In genomic region chr2:47056875-47057731, GRCh38 we compare ENCODE assay signal across 8 cellular contexts.
A peak's percentile ranks its signal among the peaks of the same experiment; 100 is the strongest.
DNase-seq lines count a peak whose midpoint lies in the region; ATAC-seq and TF ChIP-seq lines count a peak whose summit lies in the region.

No MANE protein-coding gene starts in this region.

- intact Hi-C loops in CD4-positive, alpha-beta memory T cell (cut with micrococcal nuclease), result no loop called here
- intact Hi-C loops in breast epithelium (cut with DNase I; ENCODE audit: low total_unique reads) (no loop called here), OCI-LY7 (cut with micrococcal nuclease; ENCODE audit: unreplicated experiment) (no loop called here)
- intact Hi-C loops in naive thymus-derived CD4-positive, alpha-beta T cell (cut with micrococcal nuclease), result no loop called here

- no peak overlapping the region for H3K27ac ChIP-seq in CD4-positive, alpha-beta memory T cell (ENCODE audit: low read depth, low read length)
- H3K27ac ChIP-seq in HL-60 (replicated peaks), result peak overlapping the region; percentile 38
- peak overlapping the region; percentile 71 to 89 for H3K27ac ChIP-seq in breast epithelium
- peak overlapping the region; percentile 14 for H3K27ac ChIP-seq in naive thymus-derived CD4-positive, alpha-beta T cell (ENCODE audit: low read depth, low read length)
- no peak overlapping the region for H3K27ac ChIP-seq in OCI-LY7 (ENCODE audit: low read depth, low read length, poor library complexity, severe bottlenecking)

- H3K27me3 ChIP-seq in CD4-positive, alpha-beta memory T cell (ENCODE audit: insufficient read depth, low read length), result no peaks in the 10 kb centered on the region
- H3K27me3 ChIP-seq in HL-60 (ENCODE audit: insufficient read depth, poor library complexity, severe bottlenecking), result no peaks in the 10 kb centered on the region
- H3K27me3 ChIP-seq in breast epithelium, result no peaks in the 10 kb centered on the region
- no peaks in the 10 kb centered on the region for H3K27me3 ChIP-seq in naive thymus-derived CD4-positive, alpha-beta T cell (ENCODE audit: control insufficient read depth in 2 of 2, insufficient read depth in 2 of 2, low read length in 2 of 2)

- POLR2A ChIA-PET in CD4-positive, alpha-beta memory T cell (lab: Charles Lee; ENCODE audit: partially characterized antibody), result no interaction called here
- POLR2A ChIA-PET in naive thymus-derived CD4-positive, alpha-beta T cell (lab: Charles Lee), result no interaction called here
- POLR2A ChIA-PET in HEK293T (lab: Yijun Ruan, JAX), result no interaction called here
- POLR2A ChIA-PET in OCI-LY7 (lab: Charles Lee), result no interaction called here

- H3K27ac Mint-ChIP-seq in CD4-positive, alpha-beta memory T cell, result peak overlapping the region in 6 of 7 donors; percentile 52 to 90 (median 81)
- peak overlapping the region; percentile 56 to 85 (median 70) for H3K27ac Mint-ChIP-seq in naive thymus-derived CD4-positive, alpha-beta T cell

- H3K79me2 ChIP-seq in OCI-LY7 (ENCODE audit: insufficient read depth, low read depth, low read length), result no peaks in the 10 kb centered on the region

- BruUV-seq in OCI-LY7 (replicated peaks; lab: Mats Ljungman, UMichigan), result no TSS peak

- H3K9me3 ChIP-seq in CD4-positive, alpha-beta memory T cell (ENCODE audit: control insufficient read depth in 1 of 2, low read length in 2 of 2), result no peaks in the 10 kb centered on the region
- H3K9me3 ChIP-seq in breast epithelium (no peaks in the 10 kb centered on the region), OCI-LY7 (ENCODE audit: low read length) (no peaks in the 10 kb centered on the region)
- H3K9me3 ChIP-seq in naive thymus-derived CD4-positive, alpha-beta T cell (ENCODE audit: control insufficient read depth in 2 of 3, low read length in 3 of 3), result no peaks in the 10 kb centered on the region

- TF ChIP-seq CTCF in HL-60 (IDR thresholded peaks at IDR 0.05; ENCODE audit: insufficient read depth, low read length), result no peak
- TF ChIP-seq CTCF in breast epithelium (IDR thresholded peaks at IDR 0.05), result no peak
- TF ChIP-seq CTCF in OCI-LY7 (conservative IDR thresholded peaks at IDR 0.05; ENCODE audit: low read length), result no peak

- no peak for DNase-seq in CD4-positive, alpha-beta memory T cell
- peak; percentile 61 to 76 for DNase-seq in HL-60 (ENCODE audit: low read depth in 1 of 2, low spot score in 1 of 2)
- DNase-seq in breast epithelium (ENCODE audit: low spot score in 2 of 2), result no peak
- no peak for DNase-seq in naive thymus-derived CD4-positive, alpha-beta T cell
- no peak for DNase-seq in HEK293T (ENCODE audit: extremely low spot score)
- DNase-seq in OCI-LY7 (ENCODE audit: low spot score), result no peak
- DNase-seq in NCI-H187 treated with DMSO at 0.1 percent for 48 hours (lab: John Stamatoyannopoulos, UW), result no peak

- H3K27me3 Mint-ChIP-seq in CD4-positive, alpha-beta memory T cell, result no peaks in the 10 kb centered on the region
- H3K27me3 Mint-ChIP-seq in naive thymus-derived CD4-positive, alpha-beta T cell, result no peaks in the 10 kb centered on the region

- no peaks in the 10 kb centered on the region for H4K20me1 ChIP-seq in OCI-LY7 (ENCODE audit: insufficient read depth, low read length)

- peak; percentile 79 for ATAC-seq in naive thymus-derived CD4-positive, alpha-beta T cell
- ATAC-seq in GM18858 (IDR thresholded peaks at IDR 0.05; ENCODE audit: unreplicated experiment), result no peak

- H3K4me1 ChIP-seq in CD4-positive, alpha-beta memory T cell (ENCODE audit: insufficient read depth, low read length), result peaks cover 15% of the 10 kb centered on the region
- H3K4me1 ChIP-seq in breast epithelium (peaks cover 0 to 10% of the 10 kb centered on the region in 2 donors), OCI-LY7 (ENCODE audit: insufficient read depth, low read length, poor library complexity, severe bottlenecking) (no peaks in the 10 kb centered on the region)
- H3K4me1 ChIP-seq in naive thymus-derived CD4-positive, alpha-beta T cell (ENCODE audit: control insufficient read depth in 2 of 2, insufficient read depth in 2 of 2, low read length in 2 of 2), result peaks cover 0 to 19% of the 10 kb centered on the region in 2 donors

- no peaks in the 10 kb centered on the region for H3K9me2 ChIP-seq in OCI-LY7 (ENCODE audit: insufficient read depth, low read length)

- TF ChIP-seq POLR2A in breast epithelium (IDR thresholded peaks at IDR 0.05), result no peak

- no peak overlapping the region for H3K4me3 ChIP-seq in CD4-positive, alpha-beta memory T cell (ENCODE audit: low read length in 2 of 2)
- H3K4me3 ChIP-seq in HL-60 (replicated peaks; ENCODE audit: insufficient read depth, low read length) (no peak overlapping the region), breast epithelium (no peak overlapping the region), OCI-LY7 (ENCODE audit: low read depth, low read length, poor library complexity, severe bottlenecking) (no peak overlapping the region)
- H3K4me3 ChIP-seq in naive thymus-derived CD4-positive, alpha-beta T cell (ENCODE audit: low read length), result no peak overlapping the region

- H2AFZ ChIP-seq in OCI-LY7 (ENCODE audit: low read length), result no peak overlapping the region

- peaks cover 21 to 64% of the 10 kb centered on the region in 2 donors for H3K36me3 Mint-ChIP-seq in CD4-positive, alpha-beta memory T cell
- peaks cover 0 to 49% (median 9%) of the 10 kb centered on the region in 5 donors for H3K36me3 Mint-ChIP-seq in naive thymus-derived CD4-positive, alpha-beta T cell

- peaks cover 11 to 39% (median 25%) of the 10 kb centered on the region in 4 donors for H3K4me1 Mint-ChIP-seq in CD4-positive, alpha-beta memory T cell
- H3K4me1 Mint-ChIP-seq in naive thymus-derived CD4-positive, alpha-beta T cell, result peaks cover 20 to 46% (median 33%) of the 10 kb centered on the region in 7 donors

- H3K4me3 Mint-ChIP-seq in CD4-positive, alpha-beta memory T cell, result no peak overlapping the region
- peak overlapping the region in 3 of 10 donors; percentile 31 to 66 (median 35) for H3K4me3 Mint-ChIP-seq in naive thymus-derived CD4-positive, alpha-beta T cell

- no peaks in the 10 kb centered on the region for H3K9me3 Mint-ChIP-seq in CD4-positive, alpha-beta memory T cell
- H3K9me3 Mint-ChIP-seq in naive thymus-derived CD4-positive, alpha-beta T cell, result no peaks in the 10 kb centered on the region

- H3K4me2 ChIP-seq in OCI-LY7 (ENCODE audit: low read length), result no peak overlapping the region

- peaks cover 14% of the 10 kb centered on the region for H3K36me3 ChIP-seq in CD4-positive, alpha-beta memory T cell (ENCODE audit: insufficient read depth, low read length)
- H3K36me3 ChIP-seq in breast epithelium (no peaks in the 10 kb centered on the region), OCI-LY7 (ENCODE audit: insufficient read depth, low read length) (peaks cover 52% of the 10 kb centered on the region)
- H3K36me3 ChIP-seq in naive thymus-derived CD4-positive, alpha-beta T cell (ENCODE audit: control insufficient read depth in 2 of 3, insufficient read depth in 3 of 3, low read length in 3 of 3), result peaks cover 0 to 30% (median 0%) of the 10 kb centered on the region in 3 experiments

- CTCF ChIA-PET in CD4-positive, alpha-beta memory T cell (lab: Charles Lee; ENCODE audit: partially characterized antibody), result no interaction called here
- CTCF ChIA-PET in naive thymus-derived CD4-positive, alpha-beta T cell (lab: Charles Lee), result no interaction called here
- CTCF ChIA-PET in HEK293T (lab: Yijun Ruan, JAX) (no interaction called here), OCI-LY7 (lab: Charles Lee; ENCODE audit: unreplicated experiment) (interaction anchor here (0.7 kb wide), 1 partner anchor 16 kb away, joined by 3 read pairs; no protein-coding TSS in a partner anchor)

TF ChIP-seq in HEK293T, 16 proteins besides CTCF, POLR2A, EP300 and RAD21:
- TF ChIP-seq ELF4 (IDR thresholded peaks at IDR 0.05) (no peak), CTBP1 (IDR thresholded peaks at IDR 0.05; ENCODE audit: borderline replicate concordance) (no peak), FOXA1 (IDR thresholded peaks at IDR 0.05) (no peak), TARDBP (IDR thresholded peaks at IDR 0.05) (no peak), FOXM1 (IDR thresholded peaks at IDR 0.05; ENCODE audit: borderline replicate concordance) (no peak), SP1 (IDR thresholded peaks at IDR 0.05) (no peak), BHLHE40 (IDR thresholded peaks at IDR 0.05; ENCODE audit: borderline replicate concordance) (no peak)

Comparison
In these comparisons a context has a peak if more than half of its experiments do, and no peak if none do; other contexts are left out.
1. DNase-seq: peak in HL-60 (2 of 2); none in CD4-positive, alpha-beta memory T cell (0 of 5), breast epithelium (0 of 2), naive thymus-derived CD4-positive, alpha-beta T cell (0 of 9), HEK293T (single experiment), OCI-LY7 (single experiment) and NCI-H187 treated with DMSO at 0.1 percent for 48 hours (single experiment).
2. H3K27ac ChIP-seq: peak in HL-60 (single experiment), breast epithelium (2 of 2) and naive thymus-derived CD4-positive, alpha-beta T cell (single experiment); none in CD4-positive, alpha-beta memory T cell (single experiment) and OCI-LY7 (single experiment).